ENCODE assay signal across 14 cellular contexts in genomic region chr4:164304240-164304639, GRCh38.
DNase-seq lines count a peak whose midpoint lies in the region; ATAC-seq, FAIRE-seq and TF ChIP-seq lines count a peak whose summit lies in the region.
"Had no signal": no experiment of that assay in that cellular context is flagged by ENCODE, and none has a peak within 500 bp of the region (broad histone marks: within the 10 kb centered on the region; RNA-seq: fewer than 3 reads in every experiment).

No MANE protein-coding gene starts in this region.

- H3K4ac ChIP-seq in mesendoderm (ENCODE audit: low read depth, low read length), result no peak overlapping the region

- no peaks in the 10 kb centered on the region for H3K27me3 ChIP-seq in astrocyte (ENCODE audit: insufficient read depth, low read length)
- H3K27me3 ChIP-seq in mesendoderm (ENCODE audit: insufficient read depth, low read length, poor library complexity), result no peaks in the 10 kb centered on the region
- H3K27me3 ChIP-seq: left lung had no signal

- no peak overlapping the region for H4K8ac ChIP-seq in mesendoderm (ENCODE audit: low read depth, low read length)

- H3K4me1 ChIP-seq in astrocyte (ENCODE audit: insufficient read depth, low read length) (no peaks in the 10 kb centered on the region), mesendoderm (ENCODE audit: control insufficient read depth, low read depth, low read length) (no peaks in the 10 kb centered on the region)
- H3K4me1 ChIP-seq: left lung had no signal

- no peak for FAIRE-seq in astrocyte (lab: Jason Lieb, UNC)

- peaks cover 7% of the 10 kb centered on the region for H3K4me1 Mint-ChIP-seq in astrocyte (ENCODE audit: low read depth, unreplicated experiment)
- H3K4me1 Mint-ChIP-seq: nephron progenitor cell had no signal

- DNase-seq in astrocyte (ENCODE audit: low read depth) (peak; percentile 27), NCI-H524 (lab: John Stamatoyannopoulos, UW) (no peak), NCI-H82 treated with DMSO at 0.1 percent for 48 hours (lab: John Stamatoyannopoulos, UW; ENCODE audit: unreplicated experiment) (no peak), mesendoderm (no peak), midbrain (lab: John Stamatoyannopoulos, UW) (no peak)
- DNase-seq: activated naive CD4-positive, alpha-beta T cell treated with anti-CD3 and anti-CD28 coated beads for 36 hours; DMS79 treated with DMSO at 0.1 percent for 48 hours; hypothalamus; left lung; NCI-H1694; nephron progenitor cell had no signal

- no peak overlapping the region for H3K56ac ChIP-seq in mesendoderm (ENCODE audit: low read length)

- no peak overlapping the region for H3K18ac ChIP-seq in mesendoderm (ENCODE audit: low read length)

- H3K27ac ChIP-seq in astrocyte (ENCODE audit: low read depth, low read length), result no peak overlapping the region
- H3K27ac ChIP-seq in mesendoderm (ENCODE audit: low read depth, low read length), result no peak overlapping the region
- H3K27ac ChIP-seq: left lung had no signal

- H3K36me3 ChIP-seq in astrocyte (ENCODE audit: insufficient read depth, low read length) (no peaks in the 10 kb centered on the region), mesendoderm (ENCODE audit: control insufficient read depth, insufficient read depth, low read length) (no peaks in the 10 kb centered on the region)
- H3K36me3 ChIP-seq: left lung had no signal

- no peak overlapping the region for H2BK15ac ChIP-seq in mesendoderm (replicated peaks; ENCODE audit: low read depth)

- peak overlapping the region; percentile 37 for H3K27ac Mint-ChIP-seq in astrocyte (ENCODE audit: unreplicated experiment)
- H3K27ac Mint-ChIP-seq: activated naive CD4-positive, alpha-beta T cell treated with anti-CD3 and anti-CD28 coated beads for 36 hours; nephron progenitor cell had no signal

- H4K20me1 ChIP-seq in astrocyte (ENCODE audit: insufficient read depth, low read length), result no peaks in the 10 kb centered on the region

- H2AFZ ChIP-seq in astrocyte (ENCODE audit: low read depth, low read length), result no peak overlapping the region

- no peaks in the 10 kb centered on the region for H3K9me3 Mint-ChIP-seq in astrocyte (ENCODE audit: unreplicated experiment)
- H3K9me3 Mint-ChIP-seq: activated naive CD4-positive, alpha-beta T cell treated with anti-CD3 and anti-CD28 coated beads for 36 hours; nephron progenitor cell had no signal

- H3K79me2 ChIP-seq in astrocyte (ENCODE audit: insufficient read depth, low read length) (no peaks in the 10 kb centered on the region), mesendoderm (ENCODE audit: control insufficient read depth, insufficient read depth, low read length) (no peaks in the 10 kb centered on the region)

- H3K27me3 Mint-ChIP-seq in astrocyte (ENCODE audit: low read depth, unreplicated experiment), result no peaks in the 10 kb centered on the region

- no peak overlapping the region for H2AK5ac ChIP-seq in mesendoderm (ENCODE audit: low read length)

- H3K4me3 ChIP-seq in astrocyte (ENCODE audit: insufficient read depth, low read depth, low read length) (no peak overlapping the region), mesendoderm (ENCODE audit: low read length) (no peak overlapping the region)
- H3K4me3 ChIP-seq: left lung had no signal

- H3K4me2 ChIP-seq in astrocyte (ENCODE audit: low read length) (no peak overlapping the region), mesendoderm (ENCODE audit: low read length) (no peak overlapping the region)

- ATAC-seq in GM18858 (IDR thresholded peaks at IDR 0.05; ENCODE audit: unreplicated experiment) (peak; percentile 90), GM21576 (IDR thresholded peaks at IDR 0.05; ENCODE audit: unreplicated experiment) (peak; percentile 71), HG03159 (IDR thresholded peaks at IDR 0.05; ENCODE audit: unreplicated experiment) (peak; percentile 55)
- ATAC-seq: left lung had no signal

- H3K9ac ChIP-seq in astrocyte (ENCODE audit: low read length) (no peak overlapping the region), mesendoderm (ENCODE audit: low read length) (no peak overlapping the region)

- H3K79me1 ChIP-seq in mesendoderm (ENCODE audit: low read length), result no peaks in the 10 kb centered on the region

- no peaks in the 10 kb centered on the region for H3K9me3 ChIP-seq in astrocyte (ENCODE audit: insufficient read depth, low read depth, low read length)
- H3K9me3 ChIP-seq: left lung had no signal

- no peak overlapping the region for H3K4me3 Mint-ChIP-seq in astrocyte (ENCODE audit: unreplicated experiment)
- H3K4me3 Mint-ChIP-seq: activated naive CD4-positive, alpha-beta T cell treated with anti-CD3 and anti-CD28 coated beads for 36 hours; nephron progenitor cell had no signal

- no peak for TF ChIP-seq CTCF in astrocyte (IDR thresholded peaks at IDR 0.05; ENCODE audit: insufficient read depth, low read depth, low read length)

- no peak overlapping the region for H3K23ac ChIP-seq in mesendoderm (ENCODE audit: low read length)

- no peak overlapping the region for H2BK5ac ChIP-seq in mesendoderm (ENCODE audit: low read length)

- no CpG with 5 or more reads among the region's 2 CpGs for WGBS in mesendoderm (ENCODE audit: extremely low coverage, insufficient coverage, low lambda C conversion rate)

- no peaks in the 10 kb centered on the region for H3K36me3 Mint-ChIP-seq in astrocyte (ENCODE audit: low read depth, unreplicated experiment)

- H4K5ac ChIP-seq in mesendoderm (ENCODE audit: low read length), result no peak overlapping the region

- no peak overlapping the region for H2BK120ac ChIP-seq in mesendoderm (ENCODE audit: low read depth, low read length)
